In genomic region chr1:34419662-34420061, GRCh38 we compare ENCODE assay signal across 15 cellular contexts.
DNase-seq lines count a peak whose midpoint lies in the region; ATAC-seq, FAIRE-seq and TF ChIP-seq lines count a peak whose summit lies in the region.
"Had no signal": no experiment of that assay in that cellular context is flagged by ENCODE, and none has a peak within 500 bp of the region (broad histone marks: within the 10 kb centered on the region; RNA-seq: fewer than 3 reads in every experiment).

No MANE protein-coding gene starts in this region.

- no peak for TF ChIP-seq POLR2A in GM12878 (IDR thresholded peaks at IDR 0.05; ENCODE audit: low read depth, low read length)

- no peaks in the 10 kb centered on the region for H4K20me1 ChIP-seq in GM12878 (ENCODE audit: control insufficient read depth, insufficient read depth)

- peak; percentile 41 for TF ChIP-seq RAD21 in GM12878 (IDR thresholded peaks at IDR 0.05; ENCODE audit: insufficient read depth, low read depth, low read length)

- FAIRE-seq in GM12878 (lab: Jason Lieb, UNC), result no peak

- no peak overlapping the region for H3K4me3 Mint-ChIP-seq in nephron
- H3K4me3 Mint-ChIP-seq in HFFc6, result no peak overlapping the region
- H3K4me3 Mint-ChIP-seq: activated naive CD4-positive, alpha-beta T cell treated with anti-CD3 and anti-CD28 coated beads, Interleukin-2, amount 10 ng/mL, durations not matched to agents 7 days and 5 days; central memory CD8-positive, alpha-beta T cell; natural killer cell treated with Interleukin-12 subunit alpha and Interleukin-12 subunit beta and Interleukin-15 and Interleukin-18, amount 100 ng/mL, for 72 hours; T-helper 1 cell treated with Interleukin-12 subunit alpha and Interleukin-12 subunit beta and Interleukin-4 antibody, amounts not matched to agents 30 μg/mL and 1 μg/mL, for 36 hours had no signal

- H3K4me3 ChIP-seq in GM12878, result no peak overlapping the region

- H3K9me3 Mint-ChIP-seq in nephron (no peaks in the 10 kb centered on the region), HFFc6 (peaks cover 62% of the 10 kb centered on the region)
- H3K9me3 Mint-ChIP-seq: activated naive CD4-positive, alpha-beta T cell treated with anti-CD3 and anti-CD28 coated beads, Interleukin-2, amount 10 ng/mL, durations not matched to agents 7 days and 5 days; central memory CD8-positive, alpha-beta T cell; natural killer cell treated with Interleukin-12 subunit alpha and Interleukin-12 subunit beta and Interleukin-15 and Interleukin-18, amount 100 ng/mL, for 72 hours; T-helper 1 cell treated with Interleukin-12 subunit alpha and Interleukin-12 subunit beta and Interleukin-4 antibody, amounts not matched to agents 30 μg/mL and 1 μg/mL, for 36 hours had no signal

- ATAC-seq in GM12878, result peak; percentile 27; the same call in 2 of the 3 replicates
- ATAC-seq in HG02759 (IDR thresholded peaks at IDR 0.05; ENCODE audit: unreplicated experiment), result no peak
- ATAC-seq: natural killer cell treated with Interleukin-12 subunit alpha and Interleukin-12 subunit beta and Interleukin-15 and Interleukin-18, amount 100 ng/mL, for 72 hours had no signal

- DNase-seq in DMS 273 (lab: John Stamatoyannopoulos, UW; ENCODE audit: unreplicated experiment) (peak; percentile 73), DMS 273 treated with DMSO at 0.1 percent for 48 hours (lab: John Stamatoyannopoulos, UW) (no peak), M059J (ENCODE audit: low read depth) (peak; percentile 65), GM12878 (ENCODE audit: low read depth, low spot score) (no peak), NCI-H2029 (lab: John Stamatoyannopoulos, UW) (no peak), HFFc6 (no peak)
- DNase-seq: activated CD8-positive, alpha-beta memory T cell treated with anti-CD3 and anti-CD28 coated beads for 24 hours; activated naive CD4-positive, alpha-beta T cell treated with anti-CD3 and anti-CD28 coated beads, Interleukin-2, amount 10 ng/mL, durations not matched to agents 7 days and 5 days; NCI-H1436 treated with DMSO at 0.1 percent for 48 hours had no signal

- H3K4me2 ChIP-seq in GM12878 (ENCODE audit: control insufficient read depth, insufficient read depth), result no peak overlapping the region

- H3K4me1 Mint-ChIP-seq in nephron, result peaks cover 30% of the 10 kb centered on the region
- H3K4me1 Mint-ChIP-seq in HFFc6 (ENCODE audit: low read depth), result no peaks in the 10 kb centered on the region
- H3K4me1 Mint-ChIP-seq: activated naive CD4-positive, alpha-beta T cell treated with anti-CD3 and anti-CD28 coated beads, Interleukin-2, amount 10 ng/mL, durations not matched to agents 7 days and 5 days; central memory CD8-positive, alpha-beta T cell had no signal

- H3K27ac Mint-ChIP-seq in nephron (peak overlapping the region; percentile 27 to 61 (median 37)), HFFc6 (no peak overlapping the region)
- H3K27ac Mint-ChIP-seq: activated naive CD4-positive, alpha-beta T cell treated with anti-CD3 and anti-CD28 coated beads, Interleukin-2, amount 10 ng/mL, durations not matched to agents 7 days and 5 days; natural killer cell treated with Interleukin-12 subunit alpha and Interleukin-12 subunit beta and Interleukin-15 and Interleukin-18, amount 100 ng/mL, for 72 hours; T-helper 1 cell treated with Interleukin-12 subunit alpha and Interleukin-12 subunit beta and Interleukin-4 antibody, amounts not matched to agents 30 μg/mL and 1 μg/mL, for 36 hours had no signal

- H3K9me3 ChIP-seq in GM12878 (replicated peaks; ENCODE audit: control insufficient read depth, insufficient read depth, low read length), result no peaks in the 10 kb centered on the region

- BruUV-seq in GM12878 (replicated peaks; lab: Mats Ljungman, UMichigan), result no TSS peak

- H2AFZ ChIP-seq in GM12878 (ENCODE audit: control insufficient read depth, low read depth, low read length), result no peak overlapping the region

- TF ChIP-seq CTCF in GM12878 (IDR thresholded peaks at IDR 0.05 in 2 of 3, conservative IDR thresholded peaks at IDR 0.05 in 1 of 3; ENCODE audit: control insufficient read depth in 2 of 3, extremely low read depth in 1 of 3, insufficient read depth in 1 of 3, low read depth in 3 of 3, low read length in 3 of 3), result peak in 2 of 3 experiments; percentile 14 to 15; a peak in 2 of 6 replicates
- TF ChIP-seq CTCF in nephron (IDR thresholded peaks at IDR 0.05; ENCODE audit: unreplicated experiment in 3 of 3), result peak in 2 of 3 experiments; percentile 19 to 37
- TF ChIP-seq CTCF in HFFc6 (IDR thresholded peaks at IDR 0.05), result no peak

- H3K36me3 Mint-ChIP-seq in nephron (ENCODE audit: low read depth) (no peaks in the 10 kb centered on the region), HFFc6 (ENCODE audit: low read depth) (no peaks in the 10 kb centered on the region; the same call in 1 of the 2 replicates)
- H3K36me3 Mint-ChIP-seq: activated naive CD4-positive, alpha-beta T cell treated with anti-CD3 and anti-CD28 coated beads, Interleukin-2, amount 10 ng/mL, durations not matched to agents 7 days and 5 days; natural killer cell treated with Interleukin-12 subunit alpha and Interleukin-12 subunit beta and Interleukin-15 and Interleukin-18, amount 100 ng/mL, for 72 hours had no signal

- 11% methylated on average over 4 of the region's 4 CpGs for WGBS in GM12878 (ENCODE audit: insufficient coverage, insufficient replicate concordance, low lambda C conversion rate, missing lambda C conversion rate)

- SMC1A ChIA-PET in GM12878 (lab: Charles Lee; ENCODE audit: uncharacterized antibody, unreplicated experiment), result interaction anchor here (0.8 to 1.4 kb wide), 5 partner anchors 9 to 305 kb away, joined by 3 to 6 read pairs (median 4); no protein-coding TSS in a partner anchor

- H3K27me3 Mint-ChIP-seq in nephron (ENCODE audit: low read depth) (peaks cover 28% of the 10 kb centered on the region), HFFc6 (ENCODE audit: insufficient read depth) (no peaks in the 10 kb centered on the region; the same call in 1 of the 2 replicates)

- no peaks in the 10 kb centered on the region for H3K79me2 ChIP-seq in GM12878 (ENCODE audit: control insufficient read depth, insufficient read depth, low read length)

- intact Hi-C loops in GM12878 (cut with micrococcal nuclease; ENCODE audit: unreplicated experiment), result no loop called here

- POLR2A ChIA-PET in GM12878 (lab: Charles Lee), result interaction anchor here (0.5 to 0.8 kb wide), 2 partner anchors 9 to 174 kb away, joined by 4 to 9 read pairs; no protein-coding TSS in a partner anchor

- no peak for TF ChIP-seq EP300 in GM12878 (IDR thresholded peaks at IDR 0.05; ENCODE audit: borderline replicate concordance in 1 of 2, control insufficient read depth in 1 of 2, low read depth in 2 of 2, low read length in 2 of 2)

- no peaks in the 10 kb centered on the region for H3K4me1 ChIP-seq in GM12878 (ENCODE audit: control insufficient read depth, insufficient read depth, low read length)

- in situ Hi-C loops in GM12878 (cut with MboI), result no loop called here

- H3K9ac ChIP-seq in GM12878 (ENCODE audit: control insufficient read depth, insufficient read depth, low read length), result no peak overlapping the region

- H3K27me3 ChIP-seq in GM12878 (replicated peaks in 1 of 2; ENCODE audit: control insufficient read depth in 2 of 2, insufficient read depth in 2 of 2, low read length in 1 of 2), result peaks cover 0 to 2% of the 10 kb centered on the region in 2 experiments; a peak in 2 of 4 replicates

- no peak overlapping the region for H3K27ac ChIP-seq in GM12878 (ENCODE audit: control insufficient read depth, insufficient read depth)
- H3K27ac ChIP-seq: 22Rv1 had no signal

- CTCF ChIA-PET in GM12878 (lab: Yijun Ruan, JAX), result interaction anchor here (2.4 kb wide), 1 partner anchor 77 kb away, joined by 6 read pairs; no protein-coding TSS in a partner anchor

- H3K36me3 ChIP-seq in GM12878 (ENCODE audit: control insufficient read depth in 2 of 2, insufficient read depth in 2 of 2, low read length in 1 of 2), result no peaks in the 10 kb centered on the region

- RAD21 ChIA-PET in GM12878 (lab: Charles Lee; ENCODE audit: unreplicated experiment), result interaction anchor here (0.8 to 1.3 kb wide), 2 partner anchors 59 to 214 kb away, joined by 3 to 5 read pairs; no protein-coding TSS in a partner anchor

TF ChIP-seq in GM12878, 131 proteins besides CTCF, POLR2A, EP300 and RAD21:
- TF ChIP-seq SMC3 (IDR thresholded peaks at IDR 0.05; ENCODE audit: borderline replicate concordance, low read length) (peak; percentile 9; the same call in 1 of the 2 replicates), BHLHE40 (IDR thresholded peaks at IDR 0.05; ENCODE audit: borderline replicate concordance in 1 of 2, low read depth in 2 of 2, low read length in 1 of 2) (no peak), MEF2B (IDR thresholded peaks at IDR 0.05; ENCODE audit: partially characterized antibody, poor library complexity, severe bottlenecking) (peak; percentile 54)
- TF ChIP-seq, protein P1, sequence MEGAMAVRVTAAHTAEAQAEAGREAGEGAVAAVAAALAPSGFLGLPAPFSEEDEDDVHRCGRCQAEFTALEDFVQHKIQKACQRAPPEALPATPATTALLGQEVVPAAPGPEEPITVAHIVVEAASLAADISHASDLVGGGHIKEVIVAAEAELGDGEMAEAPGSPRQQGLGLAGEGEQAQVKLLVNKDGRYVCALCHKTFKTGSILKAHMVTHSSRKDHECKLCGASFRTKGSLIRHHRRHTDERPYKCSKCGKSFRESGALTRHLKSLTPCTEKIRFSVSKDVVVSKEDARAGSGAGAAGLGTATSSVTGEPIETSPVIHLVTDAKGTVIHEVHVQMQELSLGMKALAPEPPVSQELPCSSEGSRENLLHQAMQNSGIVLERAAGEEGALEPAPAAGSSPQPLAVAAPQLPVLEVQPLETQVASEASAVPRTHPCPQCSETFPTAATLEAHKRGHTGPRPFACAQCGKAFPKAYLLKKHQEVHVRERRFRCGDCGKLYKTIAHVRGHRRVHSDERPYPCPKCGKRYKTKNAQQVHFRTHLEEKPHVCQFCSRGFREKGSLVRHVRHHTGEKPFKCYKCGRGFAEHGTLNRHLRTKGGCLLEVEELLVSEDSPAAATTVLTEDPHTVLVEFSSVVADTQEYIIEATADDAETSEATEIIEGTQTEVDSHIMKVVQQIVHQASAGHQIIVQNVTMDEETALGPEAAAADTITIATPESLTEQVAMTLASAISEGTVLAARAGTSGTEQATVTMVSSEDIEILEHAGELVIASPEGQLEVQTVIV (IDR thresholded peaks at IDR 0.05; ENCODE audit: borderline replicate concordance, partially characterized antibody), result no peak

Comparison
In these comparisons a context has a peak if more than half of its experiments do, and no peak if none do; other contexts are left out.
1. DNase-seq: peak in DMS 273 (single experiment) and M059J (single experiment); none in DMS 273 treated with DMSO at 0.1 percent for 48 hours (single experiment), GM12878 (single experiment), NCI-H2029 (single experiment) and HFFc6 (single experiment).